In the genomic region with DNA sequence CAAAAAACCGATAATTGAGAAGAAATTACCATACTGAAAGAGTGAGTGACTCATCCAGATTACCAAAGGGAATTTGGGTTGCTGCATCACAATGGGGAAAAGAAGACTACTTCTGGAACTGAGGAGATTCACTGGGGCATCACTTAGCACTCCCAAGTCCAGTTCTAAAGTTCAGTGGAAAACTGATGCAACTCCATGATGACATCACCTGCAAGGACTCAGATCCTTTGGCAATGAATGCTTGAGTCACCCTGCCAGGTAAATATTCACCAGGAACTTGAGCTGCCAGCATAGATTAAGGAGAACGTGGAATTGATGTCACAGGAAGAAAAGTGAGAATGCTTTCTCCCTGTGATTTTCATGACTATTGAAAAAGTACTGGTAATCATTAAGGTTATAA, we compare ENCODE assay signal across 1 cellular context.
A peak's percentile ranks its signal among the peaks of the same experiment; 100 is the strongest.
TF ChIP-seq lines count a peak whose summit lies in the region.

No MANE protein-coding gene starts in this region.

TF ChIP-seq in HEK293, 187 proteins besides CTCF, POLR2A, EP300 and RAD21 (continued from another document):
- TF ChIP-seq, protein P1, sequence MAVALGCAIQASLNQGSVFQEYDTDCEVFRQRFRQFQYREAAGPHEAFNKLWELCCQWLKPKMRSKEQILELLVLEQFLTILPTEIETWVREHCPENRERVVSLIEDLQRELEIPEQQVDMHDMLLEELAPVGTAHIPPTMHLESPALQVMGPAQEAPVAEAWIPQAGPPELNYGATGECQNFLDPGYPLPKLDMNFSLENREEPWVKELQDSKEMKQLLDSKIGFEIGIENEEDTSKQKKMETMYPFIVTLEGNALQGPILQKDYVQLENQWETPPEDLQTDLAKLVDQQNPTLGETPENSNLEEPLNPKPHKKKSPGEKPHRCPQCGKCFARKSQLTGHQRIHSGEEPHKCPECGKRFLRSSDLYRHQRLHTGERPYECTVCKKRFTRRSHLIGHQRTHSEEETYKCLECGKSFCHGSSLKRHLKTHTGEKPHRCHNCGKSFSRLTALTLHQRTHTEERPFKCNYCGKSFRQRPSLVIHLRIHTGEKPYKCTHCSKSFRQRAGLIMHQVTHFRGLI (tag by site-specific recombination; IDR thresholded peaks at IDR 0.05), result no peak
- TF ChIP-seq, protein P2, sequence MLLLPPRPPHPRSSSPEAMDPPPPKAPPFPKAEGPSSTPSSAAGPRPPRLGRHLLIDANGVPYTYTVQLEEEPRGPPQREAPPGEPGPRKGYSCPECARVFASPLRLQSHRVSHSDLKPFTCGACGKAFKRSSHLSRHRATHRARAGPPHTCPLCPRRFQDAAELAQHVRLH (tag by site-specific recombination; IDR thresholded peaks at IDR 0.05), result no peak
- TF ChIP-seq, protein P3, sequence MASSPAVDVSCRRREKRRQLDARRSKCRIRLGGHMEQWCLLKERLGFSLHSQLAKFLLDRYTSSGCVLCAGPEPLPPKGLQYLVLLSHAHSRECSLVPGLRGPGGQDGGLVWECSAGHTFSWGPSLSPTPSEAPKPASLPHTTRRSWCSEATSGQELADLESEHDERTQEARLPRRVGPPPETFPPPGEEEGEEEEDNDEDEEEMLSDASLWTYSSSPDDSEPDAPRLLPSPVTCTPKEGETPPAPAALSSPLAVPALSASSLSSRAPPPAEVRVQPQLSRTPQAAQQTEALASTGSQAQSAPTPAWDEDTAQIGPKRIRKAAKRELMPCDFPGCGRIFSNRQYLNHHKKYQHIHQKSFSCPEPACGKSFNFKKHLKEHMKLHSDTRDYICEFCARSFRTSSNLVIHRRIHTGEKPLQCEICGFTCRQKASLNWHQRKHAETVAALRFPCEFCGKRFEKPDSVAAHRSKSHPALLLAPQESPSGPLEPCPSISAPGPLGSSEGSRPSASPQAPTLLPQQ (tag by site-specific recombination; IDR thresholded peaks at IDR 0.05), result peak; percentile 46; the same call in 1 of the 2 replicates
- TF ChIP-seq ZNF558 (tag by site-specific recombination; IDR thresholded peaks at IDR 0.05) (peak; percentile 46; the same call in 1 of the 2 replicates), ZNF660 (tag by site-specific recombination; IDR thresholded peaks at IDR 0.05) (peak; percentile 94), ZBTB17 (tag by site-specific recombination; IDR thresholded peaks at IDR 0.05) (peak; percentile 58; the same call in 1 of the 2 replicates), ZNF335 (tag by site-specific recombination; conservative IDR thresholded peaks at IDR 0.05) (peak; percentile 17; the same call in 1 of the 2 replicates), ZNF23 (tag by site-specific recombination; IDR thresholded peaks at IDR 0.05; ENCODE audit: borderline replicate concordance) (no peak), SCRT2 (tag by site-specific recombination; IDR thresholded peaks at IDR 0.05) (peak; percentile 49; the same call in 1 of the 2 replicates), ZNF654 (tag by site-specific recombination; IDR thresholded peaks at IDR 0.05; ENCODE audit: low read depth) (no peak), ZNF366 (tag by site-specific recombination; conservative IDR thresholded peaks at IDR 0.05) (peak; percentile 71; the same call in 1 of the 2 replicates), ZNF629 (tag by site-specific recombination; IDR thresholded peaks at IDR 0.05) (peak; percentile 62)
- TF ChIP-seq, protein P4, sequence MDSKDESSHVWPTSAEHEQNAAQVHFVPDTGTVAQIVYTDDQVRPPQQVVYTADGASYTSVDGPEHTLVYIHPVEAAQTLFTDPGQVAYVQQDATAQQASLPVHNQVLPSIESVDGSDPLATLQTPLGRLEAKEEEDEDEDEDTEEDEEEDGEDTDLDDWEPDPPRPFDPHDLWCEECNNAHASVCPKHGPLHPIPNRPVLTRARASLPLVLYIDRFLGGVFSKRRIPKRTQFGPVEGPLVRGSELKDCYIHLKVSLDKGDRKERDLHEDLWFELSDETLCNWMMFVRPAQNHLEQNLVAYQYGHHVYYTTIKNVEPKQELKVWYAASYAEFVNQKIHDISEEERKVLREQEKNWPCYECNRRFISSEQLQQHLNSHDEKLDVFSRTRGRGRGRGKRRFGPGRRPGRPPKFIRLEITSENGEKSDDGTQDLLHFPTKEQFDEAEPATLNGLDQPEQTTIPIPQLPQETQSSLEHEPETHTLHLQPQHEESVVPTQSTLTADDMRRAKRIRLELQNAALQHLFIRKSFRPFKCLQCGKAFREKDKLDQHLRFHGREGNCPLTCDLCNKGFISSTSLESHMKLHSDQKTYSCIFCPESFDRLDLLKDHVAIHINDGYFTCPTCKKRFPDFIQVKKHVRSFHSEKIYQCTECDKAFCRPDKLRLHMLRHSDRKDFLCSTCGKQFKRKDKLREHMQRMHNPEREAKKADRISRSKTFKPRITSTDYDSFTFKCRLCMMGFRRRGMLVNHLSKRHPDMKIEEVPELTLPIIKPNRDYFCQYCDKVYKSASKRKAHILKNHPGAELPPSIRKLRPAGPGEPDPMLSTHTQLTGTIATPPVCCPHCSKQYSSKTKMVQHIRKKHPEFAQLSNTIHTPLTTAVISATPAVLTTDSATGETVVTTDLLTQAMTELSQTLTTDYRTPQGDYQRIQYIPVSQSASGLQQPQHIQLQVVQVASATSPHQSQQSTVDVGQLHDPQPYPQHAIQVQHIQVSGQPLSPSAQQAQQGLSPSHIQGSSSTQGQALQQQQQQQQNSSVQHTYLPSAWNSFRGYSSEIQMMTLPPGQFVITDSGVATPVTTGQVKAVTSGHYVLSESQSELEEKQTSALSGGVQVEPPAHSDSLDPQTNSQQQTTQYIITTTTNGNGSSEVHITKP (tag by site-specific recombination; IDR thresholded peaks at IDR 0.05), result peak; percentile 38; the same call in 1 of the 2 replicates
- TF ChIP-seq, protein P5, sequence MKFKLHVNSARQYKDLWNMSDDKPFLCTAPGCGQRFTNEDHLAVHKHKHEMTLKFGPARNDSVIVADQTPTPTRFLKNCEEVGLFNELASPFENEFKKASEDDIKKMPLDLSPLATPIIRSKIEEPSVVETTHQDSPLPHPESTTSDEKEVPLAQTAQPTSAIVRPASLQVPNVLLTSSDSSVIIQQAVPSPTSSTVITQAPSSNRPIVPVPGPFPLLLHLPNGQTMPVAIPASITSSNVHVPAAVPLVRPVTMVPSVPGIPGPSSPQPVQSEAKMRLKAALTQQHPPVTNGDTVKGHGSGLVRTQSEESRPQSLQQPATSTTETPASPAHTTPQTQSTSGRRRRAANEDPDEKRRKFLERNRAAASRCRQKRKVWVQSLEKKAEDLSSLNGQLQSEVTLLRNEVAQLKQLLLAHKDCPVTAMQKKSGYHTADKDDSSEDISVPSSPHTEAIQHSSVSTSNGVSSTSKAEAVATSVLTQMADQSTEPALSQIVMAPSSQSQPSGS (tag by site-specific recombination; IDR thresholded peaks at IDR 0.05; ENCODE audit: low read depth), result peak; percentile 86
- TF ChIP-seq, protein P6, sequence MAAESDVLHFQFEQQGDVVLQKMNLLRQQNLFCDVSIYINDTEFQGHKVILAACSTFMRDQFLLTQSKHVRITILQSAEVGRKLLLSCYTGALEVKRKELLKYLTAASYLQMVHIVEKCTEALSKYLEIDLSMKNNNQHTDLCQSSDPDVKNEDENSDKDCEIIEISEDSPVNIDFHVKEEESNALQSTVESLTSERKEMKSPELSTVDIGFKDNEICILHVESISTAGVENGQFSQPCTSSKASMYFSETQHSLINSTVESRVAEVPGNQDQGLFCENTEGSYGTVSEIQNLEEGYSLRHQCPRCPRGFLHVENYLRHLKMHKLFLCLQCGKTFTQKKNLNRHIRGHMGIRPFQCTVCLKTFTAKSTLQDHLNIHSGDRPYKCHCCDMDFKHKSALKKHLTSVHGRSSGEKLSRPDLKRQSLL (tag by site-specific recombination; IDR thresholded peaks at IDR 0.05), result 0 out of 2 replicates have a peak, but pooled peaks have one; percentile 27
- TF ChIP-seq, protein P7, sequence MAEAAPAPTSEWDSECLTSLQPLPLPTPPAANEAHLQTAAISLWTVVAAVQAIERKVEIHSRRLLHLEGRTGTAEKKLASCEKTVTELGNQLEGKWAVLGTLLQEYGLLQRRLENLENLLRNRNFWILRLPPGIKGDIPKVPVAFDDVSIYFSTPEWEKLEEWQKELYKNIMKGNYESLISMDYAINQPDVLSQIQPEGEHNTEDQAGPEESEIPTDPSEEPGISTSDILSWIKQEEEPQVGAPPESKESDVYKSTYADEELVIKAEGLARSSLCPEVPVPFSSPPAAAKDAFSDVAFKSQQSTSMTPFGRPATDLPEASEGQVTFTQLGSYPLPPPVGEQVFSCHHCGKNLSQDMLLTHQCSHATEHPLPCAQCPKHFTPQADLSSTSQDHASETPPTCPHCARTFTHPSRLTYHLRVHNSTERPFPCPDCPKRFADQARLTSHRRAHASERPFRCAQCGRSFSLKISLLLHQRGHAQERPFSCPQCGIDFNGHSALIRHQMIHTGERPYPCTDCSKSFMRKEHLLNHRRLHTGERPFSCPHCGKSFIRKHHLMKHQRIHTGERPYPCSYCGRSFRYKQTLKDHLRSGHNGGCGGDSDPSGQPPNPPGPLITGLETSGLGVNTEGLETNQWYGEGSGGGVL (tag by site-specific recombination; IDR thresholded peaks at IDR 0.05), result peak; percentile 38; the same call in 1 of the 2 replicates
